ENCODE assay signal across 1 cellular context in the genomic region with DNA sequence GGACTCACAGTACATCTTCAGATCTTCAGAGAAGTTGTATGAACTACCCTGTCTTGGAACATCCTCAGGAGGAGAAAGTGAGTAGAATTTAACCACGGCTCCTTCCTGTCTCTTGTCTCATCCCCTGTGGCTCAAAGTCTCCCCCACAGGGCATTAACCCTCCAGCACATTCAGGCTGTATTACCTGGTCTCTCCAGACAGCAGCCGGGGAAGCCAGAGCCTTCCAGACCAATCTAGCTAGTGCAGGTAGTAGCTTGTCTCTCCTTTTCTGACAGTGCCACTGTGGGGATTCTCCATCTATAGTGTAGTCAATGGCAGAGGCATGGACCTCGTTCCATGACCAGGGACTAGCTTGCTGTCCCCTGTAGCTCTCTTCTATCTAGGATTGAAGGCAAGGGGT.
TF ChIP-seq lines count a peak whose summit lies in the region.

No MANE protein-coding gene starts in this region.

TF ChIP-seq in WTC11, 78 proteins besides CTCF, POLR2A, EP300 and RAD21 (continued from another document):
- TF ChIP-seq, protein P1, sequence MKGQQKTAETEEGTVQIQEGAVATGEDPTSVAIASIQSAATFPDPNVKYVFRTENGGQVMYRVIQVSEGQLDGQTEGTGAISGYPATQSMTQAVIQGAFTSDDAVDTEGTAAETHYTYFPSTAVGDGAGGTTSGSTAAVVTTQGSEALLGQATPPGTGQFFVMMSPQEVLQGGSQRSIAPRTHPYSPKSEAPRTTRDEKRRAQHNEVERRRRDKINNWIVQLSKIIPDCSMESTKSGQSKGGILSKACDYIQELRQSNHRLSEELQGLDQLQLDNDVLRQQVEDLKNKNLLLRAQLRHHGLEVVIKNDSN (CRISPR knock-in tag; IDR thresholded peaks at IDR 0.05): no peak
- no peak for TF ChIP-seq SP1 (CRISPR knock-in tag; conservative IDR thresholded peaks at IDR 0.05)
- no peak for TF ChIP-seq TEAD1 (CRISPR knock-in tag; IDR thresholded peaks at IDR 0.05)
- TF ChIP-seq ZNF263 (CRISPR knock-in tag; IDR thresholded peaks at IDR 0.05; ENCODE audit: low read depth): no peak
- TF ChIP-seq ETV6 (CRISPR knock-in tag; IDR thresholded peaks at IDR 0.05): no peak
- TF ChIP-seq JAZF1 (CRISPR knock-in tag; IDR thresholded peaks at IDR 0.05): no peak
- no peak for TF ChIP-seq ZNF317 (CRISPR knock-in tag; IDR thresholded peaks at IDR 0.05; ENCODE audit: borderline replicate concordance, low read depth)
- no peak for TF ChIP-seq SOX15 (CRISPR knock-in tag; IDR thresholded peaks at IDR 0.05)
- TF ChIP-seq, protein P2, sequence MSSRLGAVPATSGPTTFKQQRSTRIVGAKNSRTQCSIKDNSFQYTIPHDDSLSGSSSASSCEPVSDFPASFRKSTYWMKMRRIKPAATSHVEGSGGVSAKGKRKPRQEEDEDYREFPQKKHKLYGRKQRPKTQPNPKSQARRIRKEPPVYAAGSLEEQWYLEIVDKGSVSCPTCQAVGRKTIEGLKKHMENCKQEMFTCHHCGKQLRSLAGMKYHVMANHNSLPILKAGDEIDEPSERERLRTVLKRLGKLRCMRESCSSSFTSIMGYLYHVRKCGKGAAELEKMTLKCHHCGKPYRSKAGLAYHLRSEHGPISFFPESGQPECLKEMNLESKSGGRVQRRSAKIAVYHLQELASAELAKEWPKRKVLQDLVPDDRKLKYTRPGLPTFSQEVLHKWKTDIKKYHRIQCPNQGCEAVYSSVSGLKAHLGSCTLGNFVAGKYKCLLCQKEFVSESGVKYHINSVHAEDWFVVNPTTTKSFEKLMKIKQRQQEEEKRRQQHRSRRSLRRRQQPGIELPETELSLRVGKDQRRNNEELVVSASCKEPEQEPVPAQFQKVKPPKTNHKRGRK (CRISPR knock-in tag; IDR thresholded peaks at IDR 0.05; ENCODE audit: borderline replicate concordance): no peak
- no peak for TF ChIP-seq ZNF138 (CRISPR knock-in tag; conservative IDR thresholded peaks at IDR 0.05)
- TF ChIP-seq GABPB1 (CRISPR knock-in tag; IDR thresholded peaks at IDR 0.05): no peak
- TF ChIP-seq NR1H2 (CRISPR knock-in tag; IDR thresholded peaks at IDR 0.05): no peak
- no peak for TF ChIP-seq SMAD3 (CRISPR knock-in tag; IDR thresholded peaks at IDR 0.05; ENCODE audit: borderline replicate concordance)
